ENCODE assay signal across 2 cellular contexts in genomic region chr3:177357352-177358084, GRCh38.
TF ChIP-seq lines count a peak whose summit lies in the region.

No MANE protein-coding gene starts in this region.

TF ChIP-seq in HEK293, 187 proteins besides CTCF, POLR2A, EP300 and RAD21 (continued from another document):
- TF ChIP-seq, protein P1, sequence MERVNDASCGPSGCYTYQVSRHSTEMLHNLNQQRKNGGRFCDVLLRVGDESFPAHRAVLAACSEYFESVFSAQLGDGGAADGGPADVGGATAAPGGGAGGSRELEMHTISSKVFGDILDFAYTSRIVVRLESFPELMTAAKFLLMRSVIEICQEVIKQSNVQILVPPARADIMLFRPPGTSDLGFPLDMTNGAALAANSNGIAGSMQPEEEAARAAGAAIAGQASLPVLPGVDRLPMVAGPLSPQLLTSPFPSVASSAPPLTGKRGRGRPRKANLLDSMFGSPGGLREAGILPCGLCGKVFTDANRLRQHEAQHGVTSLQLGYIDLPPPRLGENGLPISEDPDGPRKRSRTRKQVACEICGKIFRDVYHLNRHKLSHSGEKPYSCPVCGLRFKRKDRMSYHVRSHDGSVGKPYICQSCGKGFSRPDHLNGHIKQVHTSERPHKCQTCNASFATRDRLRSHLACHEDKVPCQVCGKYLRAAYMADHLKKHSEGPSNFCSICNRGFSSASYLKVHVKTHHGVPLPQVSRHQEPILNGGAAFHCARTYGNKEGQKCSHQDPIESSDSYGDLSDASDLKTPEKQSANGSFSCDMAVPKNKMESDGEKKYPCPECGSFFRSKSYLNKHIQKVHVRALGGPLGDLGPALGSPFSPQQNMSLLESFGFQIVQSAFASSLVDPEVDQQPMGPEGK (tag by site-specific recombination; IDR thresholded peaks at IDR 0.05) = no peak
- TF ChIP-seq ZNF660 (tag by site-specific recombination; IDR thresholded peaks at IDR 0.05) = peak; percentile 27; the same call in 1 of the 2 replicates
- no peak for TF ChIP-seq ZNF629 (tag by site-specific recombination; IDR thresholded peaks at IDR 0.05)
- peak; percentile 76 for TF ChIP-seq SP7 (tag by site-specific recombination; IDR thresholded peaks at IDR 0.05)
- TF ChIP-seq SCRT1 (tag by site-specific recombination; IDR thresholded peaks at IDR 0.05; ENCODE audit: borderline replicate concordance) = no peak
- no peak for TF ChIP-seq INSM2 (tag by site-specific recombination; IDR thresholded peaks at IDR 0.05)
- TF ChIP-seq ZNF146 (tag by site-specific recombination; IDR thresholded peaks at IDR 0.05) = peak; percentile 48; the same call in 1 of the 2 replicates
- no peak for TF ChIP-seq ZBTB17 (tag by site-specific recombination; IDR thresholded peaks at IDR 0.05)
- TF ChIP-seq REPIN1 (tag by site-specific recombination; IDR thresholded peaks at IDR 0.05; ENCODE audit: low read depth) = no peak
- TF ChIP-seq KLF7 (tag by site-specific recombination; IDR thresholded peaks at IDR 0.05; ENCODE audit: borderline replicate concordance) = no peak
- no peak for TF ChIP-seq ZNF658 (tag by site-specific recombination; IDR thresholded peaks at IDR 0.05)
- no peak for TF ChIP-seq GFI1B (tag by site-specific recombination; IDR thresholded peaks at IDR 0.05)
- TF ChIP-seq ZBTB21 (tag by site-specific recombination; IDR thresholded peaks at IDR 0.05) = no peak
- TF ChIP-seq ZBTB6 (tag by site-specific recombination; IDR thresholded peaks at IDR 0.05) = no peak
- peak; percentile 69 for TF ChIP-seq ZNF335 (tag by site-specific recombination; conservative IDR thresholded peaks at IDR 0.05)
- TF ChIP-seq ZXDB (tag by site-specific recombination; IDR thresholded peaks at IDR 0.05) = no peak
- no peak for TF ChIP-seq ZNF157 (tag by site-specific recombination; IDR thresholded peaks at IDR 0.05)
- no peak for TF ChIP-seq ZNF548 (tag by site-specific recombination; IDR thresholded peaks at IDR 0.05)
- peak; percentile 94 for TF ChIP-seq KLF17 (tag by site-specific recombination; IDR thresholded peaks at IDR 0.05)
- TF ChIP-seq ZNF624 (tag by site-specific recombination; IDR thresholded peaks at IDR 0.05) = no peak
- TF ChIP-seq ZNF404 (tag by site-specific recombination; IDR thresholded peaks at IDR 0.05) = no peak
- TF ChIP-seq ZNF10 (tag by site-specific recombination; IDR thresholded peaks at IDR 0.05) = no peak

TF ChIP-seq in K562, 482 proteins besides CTCF, POLR2A, EP300 and RAD21 (continued from another document and continues in another):
- TF ChIP-seq JUND (IDR thresholded peaks at IDR 0.05; ENCODE audit: borderline replicate concordance, low read depth, low read length) = peak; percentile 97
- peak; percentile 95 for TF ChIP-seq JUND (tag; IDR thresholded peaks at IDR 0.05; ENCODE audit: borderline replicate concordance, low read depth, low read length)
- no peak for TF ChIP-seq BRCA1 (IDR thresholded peaks at IDR 0.05)
- no peak for TF ChIP-seq BRCA1 (CRISPR knock-in tag; IDR thresholded peaks at IDR 0.05)
- no peak for TF ChIP-seq ZNF174 (CRISPR knock-in tag; IDR thresholded peaks at IDR 0.05)
- no peak for TF ChIP-seq ZNF431 (CRISPR knock-in tag; IDR thresholded peaks at IDR 0.05)
- TF ChIP-seq CREB1 (IDR thresholded peaks at IDR 0.05) = peak; percentile 13; the same call in 1 of the 2 replicates
- no peak for TF ChIP-seq CREB1 (CRISPR knock-in tag; IDR thresholded peaks at IDR 0.05)
- TF ChIP-seq SAFB (IDR thresholded peaks at IDR 0.05; ENCODE audit: borderline replicate concordance, low read depth, low read length) = no peak
- TF ChIP-seq RBM25 (IDR thresholded peaks at IDR 0.05; ENCODE audit: low read depth, low read length, severe bottlenecking) = no peak
- TF ChIP-seq HSF4 (CRISPR knock-in tag; IDR thresholded peaks at IDR 0.05; ENCODE audit: borderline replicate concordance) = no peak
- no peak for TF ChIP-seq ZBED1 (IDR thresholded peaks at IDR 0.05)
- 0 out of 2 replicates have a peak, but pooled peaks have one; percentile 49 for TF ChIP-seq ZNF589 (CRISPR knock-in tag; IDR thresholded peaks at IDR 0.05; ENCODE audit: low read depth)
- no peak for TF ChIP-seq CHCHD3 (CRISPR knock-in tag; IDR thresholded peaks at IDR 0.05)
- no peak for TF ChIP-seq ZNF217 (CRISPR knock-in tag; IDR thresholded peaks at IDR 0.05)
- no peak for TF ChIP-seq ARID2 (IDR thresholded peaks at IDR 0.05)
- peak; percentile 59 for TF ChIP-seq TAL1 (IDR thresholded peaks at IDR 0.05)
- TF ChIP-seq XRCC5 (IDR thresholded peaks at IDR 0.05; ENCODE audit: low read depth, low read length) = peak; percentile 59; the same call in 1 of the 2 replicates
- TF ChIP-seq C11orf30 (IDR thresholded peaks at IDR 0.05; ENCODE audit: low read depth) = 0 out of 2 replicates have a peak, but pooled peaks have one; percentile 21
- no peak; the same call in 1 of the 2 replicates for TF ChIP-seq TRIM28 (IDR thresholded peaks at IDR 0.05)
- TF ChIP-seq BCL6 (CRISPR knock-in tag; IDR thresholded peaks at IDR 0.05) = no peak
- TF ChIP-seq PHF20 (IDR thresholded peaks at IDR 0.05; ENCODE audit: partially characterized antibody) = no peak
- TF ChIP-seq TBL1XR1 (IDR thresholded peaks at IDR 0.05; ENCODE audit: low read length in 2 of 2) = peak in 1 of 2 experiments; percentile 85; a peak in 2 of 4 replicates
- TF ChIP-seq ZNF124 (CRISPR knock-in tag; IDR thresholded peaks at IDR 0.05) = no peak
- no peak for TF ChIP-seq SRSF1 (IDR thresholded peaks at IDR 0.05; ENCODE audit: low read depth, low read length)
- TF ChIP-seq FUS (optimal IDR thresholded peaks at IDR 0.05; ENCODE audit: low read depth, low read length) = no peak
- peak; percentile 91; the same call in 1 of the 2 replicates for TF ChIP-seq ZKSCAN8 (CRISPR knock-in tag; IDR thresholded peaks at IDR 0.05)
- no peak for TF ChIP-seq CREBBP (IDR thresholded peaks at IDR 0.05; ENCODE audit: low read depth, low read length)
- TF ChIP-seq, protein P2, sequence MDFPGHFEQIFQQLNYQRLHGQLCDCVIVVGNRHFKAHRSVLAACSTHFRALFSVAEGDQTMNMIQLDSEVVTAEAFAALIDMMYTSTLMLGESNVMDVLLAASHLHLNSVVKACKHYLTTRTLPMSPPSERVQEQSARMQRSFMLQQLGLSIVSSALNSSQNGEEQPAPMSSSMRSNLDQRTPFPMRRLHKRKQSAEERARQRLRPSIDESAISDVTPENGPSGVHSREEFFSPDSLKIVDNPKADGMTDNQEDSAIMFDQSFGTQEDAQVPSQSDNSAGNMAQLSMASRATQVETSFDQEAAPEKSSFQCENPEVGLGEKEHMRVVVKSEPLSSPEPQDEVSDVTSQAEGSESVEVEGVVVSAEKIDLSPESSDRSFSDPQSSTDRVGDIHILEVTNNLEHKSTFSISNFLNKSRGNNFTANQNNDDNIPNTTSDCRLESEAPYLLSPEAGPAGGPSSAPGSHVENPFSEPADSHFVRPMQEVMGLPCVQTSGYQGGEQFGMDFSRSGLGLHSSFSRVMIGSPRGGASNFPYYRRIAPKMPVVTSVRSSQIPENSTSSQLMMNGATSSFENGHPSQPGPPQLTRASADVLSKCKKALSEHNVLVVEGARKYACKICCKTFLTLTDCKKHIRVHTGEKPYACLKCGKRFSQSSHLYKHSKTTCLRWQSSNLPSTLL (IDR thresholded peaks at IDR 0.05) = no peak
- TF ChIP-seq KDM5B (IDR thresholded peaks at IDR 0.05; ENCODE audit: insufficient replicate concordance, low read depth, low read length) = no peak
- TF ChIP-seq TBP (optimal IDR thresholded peaks at IDR 0.05; ENCODE audit: low read depth, low read length) = peak; percentile 71
- no peak for TF ChIP-seq HDGF (IDR thresholded peaks at IDR 0.05)
- no peak for TF ChIP-seq PTTG1 (tag; IDR thresholded peaks at IDR 0.05; ENCODE audit: low read depth)
- no peak; the same call in 1 of the 2 replicates for TF ChIP-seq HCFC1 (IDR thresholded peaks at IDR 0.05; ENCODE audit: low read depth, low read length)
- TF ChIP-seq ZNF655 (CRISPR knock-in tag; IDR thresholded peaks at IDR 0.05) = no peak
- TF ChIP-seq SAFB2 (IDR thresholded peaks at IDR 0.05; ENCODE audit: borderline replicate concordance, low read depth, low read length, severe bottlenecking) = no peak
- TF ChIP-seq MAFG (tag; conservative IDR thresholded peaks at IDR 0.05) = 0 out of 2 replicates have a peak, but pooled peaks have one; percentile 23
- TF ChIP-seq, protein P3, sequence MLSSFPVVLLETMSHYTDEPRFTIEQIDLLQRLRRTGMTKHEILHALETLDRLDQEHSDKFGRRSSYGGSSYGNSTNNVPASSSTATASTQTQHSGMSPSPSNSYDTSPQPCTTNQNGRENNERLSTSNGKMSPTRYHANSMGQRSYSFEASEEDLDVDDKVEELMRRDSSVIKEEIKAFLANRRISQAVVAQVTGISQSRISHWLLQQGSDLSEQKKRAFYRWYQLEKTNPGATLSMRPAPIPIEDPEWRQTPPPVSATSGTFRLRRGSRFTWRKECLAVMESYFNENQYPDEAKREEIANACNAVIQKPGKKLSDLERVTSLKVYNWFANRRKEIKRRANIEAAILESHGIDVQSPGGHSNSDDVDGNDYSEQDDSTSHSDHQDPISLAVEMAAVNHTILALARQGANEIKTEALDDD (IDR thresholded peaks at IDR 0.05) = peak; percentile 33; the same call in 1 of the 2 replicates
- no peak for TF ChIP-seq THRB (CRISPR knock-in tag; conservative IDR thresholded peaks at IDR 0.05)
- no peak for TF ChIP-seq ID3 (CRISPR knock-in tag; IDR thresholded peaks at IDR 0.05)
- no peak for TF ChIP-seq ID3 (tag; IDR thresholded peaks at IDR 0.05)
- TF ChIP-seq, protein P4, sequence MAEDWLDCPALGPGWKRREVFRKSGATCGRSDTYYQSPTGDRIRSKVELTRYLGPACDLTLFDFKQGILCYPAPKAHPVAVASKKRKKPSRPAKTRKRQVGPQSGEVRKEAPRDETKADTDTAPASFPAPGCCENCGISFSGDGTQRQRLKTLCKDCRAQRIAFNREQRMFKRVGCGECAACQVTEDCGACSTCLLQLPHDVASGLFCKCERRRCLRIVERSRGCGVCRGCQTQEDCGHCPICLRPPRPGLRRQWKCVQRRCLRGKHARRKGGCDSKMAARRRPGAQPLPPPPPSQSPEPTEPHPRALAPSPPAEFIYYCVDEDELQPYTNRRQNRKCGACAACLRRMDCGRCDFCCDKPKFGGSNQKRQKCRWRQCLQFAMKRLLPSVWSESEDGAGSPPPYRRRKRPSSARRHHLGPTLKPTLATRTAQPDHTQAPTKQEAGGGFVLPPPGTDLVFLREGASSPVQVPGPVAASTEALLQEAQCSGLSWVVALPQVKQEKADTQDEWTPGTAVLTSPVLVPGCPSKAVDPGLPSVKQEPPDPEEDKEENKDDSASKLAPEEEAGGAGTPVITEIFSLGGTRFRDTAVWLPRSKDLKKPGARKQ (CRISPR knock-in tag; IDR thresholded peaks at IDR 0.05) = no peak
- TF ChIP-seq, protein P5, sequence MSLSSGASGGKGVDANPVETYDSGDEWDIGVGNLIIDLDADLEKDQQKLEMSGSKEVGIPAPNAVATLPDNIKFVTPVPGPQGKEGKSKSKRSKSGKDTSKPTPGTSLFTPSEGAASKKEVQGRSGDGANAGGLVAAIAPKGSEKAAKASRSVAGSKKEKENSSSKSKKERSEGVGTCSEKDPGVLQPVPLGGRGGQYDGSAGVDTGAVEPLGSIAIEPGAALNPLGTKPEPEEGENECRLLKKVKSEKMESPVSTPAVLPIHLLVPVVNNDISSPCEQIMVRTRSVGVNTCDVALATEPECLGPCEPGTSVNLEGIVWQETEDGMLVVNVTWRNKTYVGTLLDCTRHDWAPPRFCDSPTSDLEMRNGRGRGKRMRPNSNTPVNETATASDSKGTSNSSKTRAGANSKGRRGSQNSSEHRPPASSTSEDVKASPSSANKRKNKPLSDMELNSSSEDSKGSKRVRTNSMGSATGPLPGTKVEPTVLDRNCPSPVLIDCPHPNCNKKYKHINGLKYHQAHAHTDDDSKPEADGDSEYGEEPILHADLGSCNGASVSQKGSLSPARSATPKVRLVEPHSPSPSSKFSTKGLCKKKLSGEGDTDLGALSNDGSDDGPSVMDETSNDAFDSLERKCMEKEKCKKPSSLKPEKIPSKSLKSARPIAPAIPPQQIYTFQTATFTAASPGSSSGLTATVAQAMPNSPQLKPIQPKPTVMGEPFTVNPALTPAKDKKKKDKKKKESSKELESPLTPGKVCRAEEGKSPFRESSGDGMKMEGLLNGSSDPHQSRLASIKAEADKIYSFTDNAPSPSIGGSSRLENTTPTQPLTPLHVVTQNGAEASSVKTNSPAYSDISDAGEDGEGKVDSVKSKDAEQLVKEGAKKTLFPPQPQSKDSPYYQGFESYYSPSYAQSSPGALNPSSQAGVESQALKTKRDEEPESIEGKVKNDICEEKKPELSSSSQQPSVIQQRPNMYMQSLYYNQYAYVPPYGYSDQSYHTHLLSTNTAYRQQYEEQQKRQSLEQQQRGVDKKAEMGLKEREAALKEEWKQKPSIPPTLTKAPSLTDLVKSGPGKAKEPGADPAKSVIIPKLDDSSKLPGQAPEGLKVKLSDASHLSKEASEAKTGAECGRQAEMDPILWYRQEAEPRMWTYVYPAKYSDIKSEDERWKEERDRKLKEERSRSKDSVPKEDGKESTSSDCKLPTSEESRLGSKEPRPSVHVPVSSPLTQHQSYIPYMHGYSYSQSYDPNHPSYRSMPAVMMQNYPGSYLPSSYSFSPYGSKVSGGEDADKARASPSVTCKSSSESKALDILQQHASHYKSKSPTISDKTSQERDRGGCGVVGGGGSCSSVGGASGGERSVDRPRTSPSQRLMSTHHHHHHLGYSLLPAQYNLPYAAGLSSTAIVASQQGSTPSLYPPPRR (CRISPR knock-in tag; IDR thresholded peaks at IDR 0.05; ENCODE audit: borderline replicate concordance) = no peak
